In the genomic region with DNA sequence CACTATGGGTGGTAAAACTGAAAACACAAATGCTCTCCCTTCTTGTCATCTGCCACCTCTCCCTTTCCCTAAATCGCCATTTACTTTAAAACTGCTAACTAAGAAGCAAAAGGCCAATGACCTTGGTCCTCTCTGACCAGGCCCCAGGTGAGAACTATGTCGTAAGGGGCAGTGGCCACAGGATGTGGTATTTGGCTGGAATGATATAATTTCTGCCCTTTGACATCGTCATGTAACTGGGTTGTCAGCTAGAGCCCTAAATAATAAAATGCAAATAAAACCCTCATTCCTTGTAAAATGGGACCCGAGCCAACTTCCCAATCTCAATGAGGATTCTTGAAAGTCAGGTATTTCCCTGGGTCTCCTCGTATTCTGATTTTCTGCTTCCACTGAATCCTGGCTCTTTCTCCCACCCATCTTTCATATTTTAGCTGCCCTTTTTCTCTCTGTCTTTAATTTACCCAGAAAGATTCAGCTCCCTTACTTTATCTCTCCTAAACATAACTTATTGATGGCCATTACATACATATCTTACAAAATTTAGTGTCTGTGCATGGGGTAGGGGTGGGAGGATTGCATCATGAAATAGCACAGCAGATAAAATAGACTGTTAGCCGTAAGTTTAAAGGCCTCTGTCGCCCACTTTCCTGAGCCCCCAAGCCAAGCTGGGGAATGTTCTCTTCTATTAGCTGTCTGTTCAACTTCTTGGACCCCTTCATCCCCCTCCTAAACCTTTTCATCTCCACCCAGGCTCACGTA, we compare ENCODE assay signal across 21 cellular contexts.
"Had no signal": no experiment of that assay in that cellular context is flagged by ENCODE, and none has a peak within 500 bp of the region (broad histone marks: within the 10 kb centered on the region; RNA-seq: fewer than 3 reads in every experiment).

No MANE protein-coding gene starts in this region.

- H3K4me3 Mint-ChIP-seq: memory B cell; natural killer cell treated with Interleukin-12 subunit alpha and Interleukin-12 subunit beta and Interleukin-15 and Interleukin-18, amount 100 ng/mL, for 72 hours; type B pancreatic cell had no signal

- H3K36me3 ChIP-seq: lower lobe of right lung, sigmoid colon, suprapubic skin, thyroid gland, uterus had no signal

- H3K9me3 ChIP-seq: lower lobe of right lung, suprapubic skin, thyroid gland, uterus had no signal

- H3K27ac Mint-ChIP-seq: memory B cell; natural killer cell treated with Interleukin-12 subunit alpha and Interleukin-12 subunit beta and Interleukin-15 and Interleukin-18, amount 100 ng/mL, for 72 hours; type B pancreatic cell had no signal

- ATAC-seq: esophagus mucosa; lower lobe of right lung; natural killer cell treated with Interleukin-12 subunit alpha and Interleukin-12 subunit beta and Interleukin-15 and Interleukin-18, amount 100 ng/mL, for 72 hours had no signal

- H3K27ac ChIP-seq: lower lobe of right lung, sigmoid colon, skin epidermis, suprapubic skin, thyroid gland, uterus had no signal

- H3K27me3 Mint-ChIP-seq: memory B cell, type B pancreatic cell had no signal

- DNase-seq: central memory CD4-positive, alpha-beta T cell; cortex of kidney; dorsolateral prefrontal cortex; effector CD8-positive, alpha-beta T cell; hippocampal formation; kidney glomerular epithelial cell; lower lobe of right lung; midbrain; posterior cingulate gyrus; sigmoid colon; stimulated activated CD4-positive, alpha-beta T cell treated with anti-CD3 and anti-CD28 coated beads, Interleukin-2, amount 100 ng/mL, for 24 hours; stimulated activated CD4-positive, alpha-beta T cell treated with anti-CD3 and anti-CD28 coated beads, Interleukin-4, amount 100 ng/mL, for 4 hours; stimulated activated naive CD4-positive, alpha-beta T cell treated with Interleukin-2 at 50 U/mL for 16 hours; thyroid gland; uterus had no signal

- H3K27me3 ChIP-seq: dorsolateral prefrontal cortex, sigmoid colon, suprapubic skin, thyroid gland, uterus had no signal

- H3K9me3 Mint-ChIP-seq: memory B cell; natural killer cell treated with Interleukin-12 subunit alpha and Interleukin-12 subunit beta and Interleukin-15 and Interleukin-18, amount 100 ng/mL, for 72 hours; type B pancreatic cell had no signal

- H3K36me3 Mint-ChIP-seq: memory B cell; natural killer cell treated with Interleukin-12 subunit alpha and Interleukin-12 subunit beta and Interleukin-15 and Interleukin-18, amount 100 ng/mL, for 72 hours; type B pancreatic cell had no signal

- H3K4me3 ChIP-seq: dorsolateral prefrontal cortex, lower lobe of right lung, sigmoid colon, skin epidermis, suprapubic skin, thyroid gland, uterus had no signal
